In genomic region chr18:45058076-45058475, GRCh38 we compare ENCODE assay signal across 28 cellular contexts.
"Had no signal": no experiment of that assay in that cellular context is flagged by ENCODE, and none has a peak within 500 bp of the region (broad histone marks: within the 10 kb centered on the region; RNA-seq: fewer than 3 reads in every experiment).

No MANE protein-coding gene starts in this region.

- H3K36me3 Mint-ChIP-seq: naive thymus-derived CD4-positive, alpha-beta T cell had no signal

- H3K79me2 ChIP-seq: parathyroid adenoma had no signal

- H3K9me3 Mint-ChIP-seq: immature natural killer cell had no signal

- H3K27ac Mint-ChIP-seq: naive thymus-derived CD4-positive, alpha-beta T cell; natural killer cell treated with Interleukin-12 subunit alpha and Interleukin-12 subunit beta and Interleukin-15 and Interleukin-18, amount 100 ng/mL, for 72 hours had no signal

- H3K27me3 Mint-ChIP-seq: naive thymus-derived CD4-positive, alpha-beta T cell; natural killer cell treated with Interleukin-12 subunit alpha and Interleukin-12 subunit beta and Interleukin-15 and Interleukin-18, amount 100 ng/mL, for 72 hours; stimulated activated naive B cell treated with anti-CD40 and anti-IgM and Interleukin-4, amounts not matched to agents 10 μg/mL and 1 μg/mL and 100 μg/mL, for 72 hours had no signal

- H2AFZ ChIP-seq: parathyroid adenoma had no signal

- ATAC-seq: mucosa of descending colon; naive thymus-derived CD4-positive, alpha-beta T cell; natural killer cell treated with Interleukin-12 subunit alpha and Interleukin-12 subunit beta and Interleukin-15 and Interleukin-18, amount 100 ng/mL, for 72 hours; psoas muscle; right lobe of liver; stimulated activated naive B cell treated with anti-CD40 and anti-IgM and Interleukin-4, amounts not matched to agents 10 μg/mL and 1 μg/mL and 100 μg/mL, for 72 hours; stimulated activated naive CD8-positive, alpha-beta T cell treated with anti-CD3 and anti-CD28 coated beads, Interleukin-15, Interleukin-2, amounts not matched to agents 100 U/mL and 50 U/mL, for 24 hours had no signal

- H3K27me3 ChIP-seq: neutrophil, right lobe of liver, stomach, testis, thyroid gland, transverse colon, upper lobe of left lung, vagina had no signal

- H3K27ac ChIP-seq: left ventricle myocardium inferior, neutrophil, parathyroid adenoma, psoas muscle, right lobe of liver, stomach, testis, thyroid gland, transverse colon, upper lobe of left lung had no signal

- H3K4me1 Mint-ChIP-seq: immature natural killer cell; naive thymus-derived CD4-positive, alpha-beta T cell had no signal

- H3K4me3 ChIP-seq: left ventricle myocardium inferior, lung, mucosa of descending colon, psoas muscle, right lobe of liver, smooth muscle cell, stomach, testis, thyroid gland, transverse colon, upper lobe of left lung, vagina had no signal

- DNase-seq: hypothalamus; immature natural killer cell; left ventricle myocardium inferior; midbrain; mucosa of descending colon; naive thymus-derived CD4-positive, alpha-beta T cell; occipital lobe; psoas muscle; right lobe of liver; stimulated activated CD4-positive, alpha-beta T cell treated with anti-CD3 and anti-CD28 coated beads, Interleukin-1b, Interleukin-23, amount 100 ng/mL, for 48 hours; stimulated activated CD4-positive, alpha-beta T cell treated with anti-CD3 and anti-CD28 coated beads, Interleukin-2, amount 100 ng/mL, for 48 hours; stimulated activated CD4-positive, alpha-beta T cell treated with anti-CD3 and anti-CD28 coated beads, Interleukin-4, amount 100 ng/mL, for 4 hours; stimulated activated CD8-positive, alpha-beta memory T cell treated with anti-CD3 and anti-CD28 coated beads, Interleukin-4, amount 100 ng/mL, for 48 hours; stimulated activated naive B cell treated with anti-CD40 and anti-IgM and Interleukin-4, amounts not matched to agents 10 μg/mL and 1 μg/mL and 100 μg/mL, for 72 hours; stimulated activated naive CD8-positive, alpha-beta T cell treated with anti-CD3 and anti-CD28 coated beads, Interleukin-15, Interleukin-2, amounts not matched to agents 100 U/mL and 50 U/mL, for 24 hours; stomach; testis; thyroid gland; transverse colon; upper lobe of left lung had no signal

- H3K36me3 ChIP-seq: left ventricle myocardium inferior, neutrophil, right lobe of liver, thyroid gland, transverse colon had no signal

- H3K9me3 ChIP-seq: left ventricle myocardium inferior, mucosa of descending colon, neutrophil, psoas muscle, right lobe of liver, stomach, testis, thyroid gland, transverse colon, upper lobe of left lung, vagina had no signal

- FAIRE-seq: islet of Langerhans had no signal

- H3K4me3 Mint-ChIP-seq: immature natural killer cell; naive thymus-derived CD4-positive, alpha-beta T cell; natural killer cell treated with Interleukin-12 subunit alpha and Interleukin-12 subunit beta and Interleukin-15 and Interleukin-18, amount 100 ng/mL, for 72 hours; neural crest cell; stimulated activated naive B cell treated with anti-CD40 and anti-IgM and Interleukin-4, amounts not matched to agents 10 μg/mL and 1 μg/mL and 100 μg/mL, for 72 hours had no signal

- H3K4me1 ChIP-seq: left ventricle myocardium inferior, parathyroid adenoma, psoas muscle, testis, upper lobe of left lung had no signal

- H3K9ac ChIP-seq: parathyroid adenoma had no signal

- H3K4me2 ChIP-seq: smooth muscle cell had no signal
